ENCODE assay signal across 1 cellular context in the genomic region with DNA sequence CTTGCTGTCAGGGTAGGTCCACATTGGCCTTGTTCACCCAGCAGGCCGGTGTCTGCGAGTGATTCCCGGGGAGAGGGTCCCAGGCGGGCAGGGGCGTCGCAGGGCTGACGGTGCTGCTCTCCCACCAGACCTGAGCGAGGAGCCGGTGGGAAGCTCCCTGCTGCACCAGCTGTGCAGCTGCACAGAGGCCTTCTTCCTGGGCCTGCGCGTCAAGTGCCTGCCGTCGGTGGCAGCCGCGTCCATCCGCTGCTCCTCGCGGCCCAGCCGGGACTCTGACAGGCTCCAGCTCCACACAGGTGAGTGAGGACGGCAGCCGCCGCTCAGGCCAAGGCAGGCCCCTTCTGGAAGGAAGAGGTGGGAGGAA.
TF ChIP-seq lines count a peak whose summit lies in the region.

No MANE protein-coding gene starts in this region.

TF ChIP-seq in WTC11, 78 proteins besides CTCF, POLR2A, EP300 and RAD21 (continued from another document):
- TF ChIP-seq ZNF232 (CRISPR knock-in tag; IDR thresholded peaks at IDR 0.05) = no peak
- no peak for TF ChIP-seq SP1 (CRISPR knock-in tag; conservative IDR thresholded peaks at IDR 0.05)
- no peak for TF ChIP-seq USF1 (CRISPR knock-in tag; IDR thresholded peaks at IDR 0.05)
- no peak for TF ChIP-seq FOXJ3 (CRISPR knock-in tag; IDR thresholded peaks at IDR 0.05; ENCODE audit: borderline replicate concordance)
- no peak for TF ChIP-seq GABPB1 (CRISPR knock-in tag; IDR thresholded peaks at IDR 0.05)
- no peak for TF ChIP-seq MXD4 (CRISPR knock-in tag; IDR thresholded peaks at IDR 0.05; ENCODE audit: borderline replicate concordance)
- no peak for TF ChIP-seq GRHL2 (CRISPR knock-in tag; IDR thresholded peaks at IDR 0.05; ENCODE audit: insufficient replicate concordance, severe bottlenecking)
- no peak for TF ChIP-seq IRF2 (CRISPR knock-in tag; IDR thresholded peaks at IDR 0.05; ENCODE audit: borderline replicate concordance, low read depth)
- TF ChIP-seq HMGA2 (CRISPR knock-in tag; IDR thresholded peaks at IDR 0.05) = no peak
- TF ChIP-seq FOXP1 (CRISPR knock-in tag; IDR thresholded peaks at IDR 0.05; ENCODE audit: borderline replicate concordance) = no peak
- TF ChIP-seq, protein P1, sequence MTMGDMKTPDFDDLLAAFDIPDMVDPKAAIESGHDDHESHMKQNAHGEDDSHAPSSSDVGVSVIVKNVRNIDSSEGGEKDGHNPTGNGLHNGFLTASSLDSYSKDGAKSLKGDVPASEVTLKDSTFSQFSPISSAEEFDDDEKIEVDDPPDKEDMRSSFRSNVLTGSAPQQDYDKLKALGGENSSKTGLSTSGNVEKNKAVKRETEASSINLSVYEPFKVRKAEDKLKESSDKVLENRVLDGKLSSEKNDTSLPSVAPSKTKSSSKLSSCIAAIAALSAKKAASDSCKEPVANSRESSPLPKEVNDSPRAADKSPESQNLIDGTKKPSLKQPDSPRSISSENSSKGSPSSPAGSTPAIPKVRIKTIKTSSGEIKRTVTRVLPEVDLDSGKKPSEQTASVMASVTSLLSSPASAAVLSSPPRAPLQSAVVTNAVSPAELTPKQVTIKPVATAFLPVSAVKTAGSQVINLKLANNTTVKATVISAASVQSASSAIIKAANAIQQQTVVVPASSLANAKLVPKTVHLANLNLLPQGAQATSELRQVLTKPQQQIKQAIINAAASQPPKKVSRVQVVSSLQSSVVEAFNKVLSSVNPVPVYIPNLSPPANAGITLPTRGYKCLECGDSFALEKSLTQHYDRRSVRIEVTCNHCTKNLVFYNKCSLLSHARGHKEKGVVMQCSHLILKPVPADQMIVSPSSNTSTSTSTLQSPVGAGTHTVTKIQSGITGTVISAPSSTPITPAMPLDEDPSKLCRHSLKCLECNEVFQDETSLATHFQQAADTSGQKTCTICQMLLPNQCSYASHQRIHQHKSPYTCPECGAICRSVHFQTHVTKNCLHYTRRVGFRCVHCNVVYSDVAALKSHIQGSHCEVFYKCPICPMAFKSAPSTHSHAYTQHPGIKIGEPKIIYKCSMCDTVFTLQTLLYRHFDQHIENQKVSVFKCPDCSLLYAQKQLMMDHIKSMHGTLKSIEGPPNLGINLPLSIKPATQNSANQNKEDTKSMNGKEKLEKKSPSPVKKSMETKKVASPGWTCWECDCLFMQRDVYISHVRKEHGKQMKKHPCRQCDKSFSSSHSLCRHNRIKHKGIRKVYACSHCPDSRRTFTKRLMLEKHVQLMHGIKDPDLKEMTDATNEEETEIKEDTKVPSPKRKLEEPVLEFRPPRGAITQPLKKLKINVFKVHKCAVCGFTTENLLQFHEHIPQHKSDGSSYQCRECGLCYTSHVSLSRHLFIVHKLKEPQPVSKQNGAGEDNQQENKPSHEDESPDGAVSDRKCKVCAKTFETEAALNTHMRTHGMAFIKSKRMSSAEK (CRISPR knock-in tag; IDR thresholded peaks at IDR 0.05; ENCODE audit: borderline replicate concordance) = no peak
- no peak for TF ChIP-seq PRRX2 (CRISPR knock-in tag; IDR thresholded peaks at IDR 0.05)
- no peak for TF ChIP-seq OVOL2 (CRISPR knock-in tag; IDR thresholded peaks at IDR 0.05; ENCODE audit: borderline replicate concordance)
- TF ChIP-seq ESRRA (CRISPR knock-in tag; IDR thresholded peaks at IDR 0.05; ENCODE audit: borderline replicate concordance) = no peak
